In the genomic region with DNA sequence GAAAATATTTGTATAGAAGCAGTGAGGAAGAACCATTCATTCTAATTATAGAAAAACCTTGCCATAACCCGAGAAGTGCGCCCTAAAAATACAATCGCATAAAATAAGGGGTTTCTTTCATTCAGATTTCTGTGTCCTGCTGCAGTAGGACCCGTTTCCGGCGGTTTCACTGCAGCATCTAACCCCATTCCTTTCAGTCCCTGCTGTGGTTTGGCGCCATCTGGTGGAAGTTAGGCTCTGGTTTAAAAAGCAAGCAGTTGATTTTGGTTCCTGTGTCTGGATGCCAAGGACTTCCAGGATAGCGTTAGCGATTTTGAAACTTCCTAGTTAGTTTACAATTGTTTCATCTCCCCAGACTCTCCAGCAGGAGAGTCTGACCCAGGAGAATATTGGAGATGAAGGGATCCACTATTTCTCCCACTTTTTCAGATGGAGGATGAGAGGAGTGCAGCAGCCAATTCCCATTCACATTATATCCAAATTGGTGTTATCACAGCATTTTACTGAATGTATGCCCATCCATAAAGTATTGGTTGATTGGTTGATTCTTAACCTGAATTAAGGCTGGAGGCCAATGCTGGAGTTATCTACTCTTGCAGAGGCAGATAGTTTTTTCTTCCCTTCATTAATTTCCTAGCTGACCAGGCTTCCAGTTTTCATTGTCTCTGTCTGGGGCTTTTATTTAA, we compare ENCODE assay signal across 7 cellular contexts.
DNase-seq lines count a peak whose midpoint lies in the region; ATAC-seq, FAIRE-seq and TF ChIP-seq lines count a peak whose summit lies in the region.

No MANE protein-coding gene starts in this region.

- FAIRE-seq in astrocyte (lab: Jason Lieb, UNC): peak; percentile 29

- TF ChIP-seq CTCF in astrocyte (IDR thresholded peaks at IDR 0.05; ENCODE audit: insufficient read depth, low read depth, low read length): peak; percentile 94
- peak; percentile 95 for TF ChIP-seq CTCF in hepatocyte (IDR thresholded peaks at IDR 0.05; ENCODE audit: poor library complexity)

- DNase-seq in NCI-H1436 treated with DMSO at 0.1 percent for 48 hours (lab: John Stamatoyannopoulos, UW) (peak; percentile 62), T-helper 17 cell (peak; percentile 9 to 35 (median 13)), astrocyte (ENCODE audit: low read depth) (peak; percentile 56), hepatocyte (ENCODE audit: low spot score) (peak; percentile 90), skeletal muscle cell (ENCODE audit: low read depth) (peak; percentile 49)

- H3K79me2 ChIP-seq in astrocyte (ENCODE audit: insufficient read depth, low read length): no peaks in the 10 kb centered on the region
- no peaks in the 10 kb centered on the region for H3K79me2 ChIP-seq in hepatocyte

- H2AFZ ChIP-seq in astrocyte (ENCODE audit: low read depth, low read length) (peak overlapping the region; percentile 59), hepatocyte (no peak overlapping the region)

- H3K9me2 ChIP-seq in hepatocyte (replicated peaks; ENCODE audit: insufficient read depth): no peaks in the 10 kb centered on the region

- H3K4me1 Mint-ChIP-seq in T-helper 17 cell: no peaks in the 10 kb centered on the region
- H3K4me1 Mint-ChIP-seq in astrocyte (ENCODE audit: low read depth, unreplicated experiment): no peaks in the 10 kb centered on the region

- H3K27ac Mint-ChIP-seq in T-helper 17 cell (no peak overlapping the region), astrocyte (ENCODE audit: unreplicated experiment) (no peak overlapping the region)

- no peak overlapping the region for H3K27ac ChIP-seq in astrocyte (ENCODE audit: low read depth, low read length)
- no peak overlapping the region for H3K27ac ChIP-seq in hepatocyte

- H3K4me1 ChIP-seq in astrocyte (ENCODE audit: insufficient read depth, low read length) (no peaks in the 10 kb centered on the region), hepatocyte (ENCODE audit: insufficient read depth) (no peaks in the 10 kb centered on the region)

- ATAC-seq in GM18502 (IDR thresholded peaks at IDR 0.05; ENCODE audit: poor library complexity, unreplicated experiment) (peak; percentile 95), HG02852 (IDR thresholded peaks at IDR 0.05; ENCODE audit: unreplicated experiment) (peak; percentile 94), T-helper 17 cell (peak; percentile 53)

- no peak overlapping the region for H3K4me3 Mint-ChIP-seq in T-helper 17 cell
- H3K4me3 Mint-ChIP-seq in astrocyte (ENCODE audit: unreplicated experiment): no peak overlapping the region

- H4K20me1 ChIP-seq in astrocyte (ENCODE audit: insufficient read depth, low read length): no peaks in the 10 kb centered on the region
- no peaks in the 10 kb centered on the region for H4K20me1 ChIP-seq in hepatocyte (ENCODE audit: insufficient read depth, poor library complexity, severe bottlenecking)

- H3K9me3 ChIP-seq in T-helper 17 cell (ENCODE audit: control insufficient read depth, low read length, poor library complexity, severe bottlenecking): no peaks in the 10 kb centered on the region
- H3K9me3 ChIP-seq in astrocyte (ENCODE audit: insufficient read depth, low read depth, low read length): no peaks in the 10 kb centered on the region
- no peaks in the 10 kb centered on the region for H3K9me3 ChIP-seq in hepatocyte (ENCODE audit: low read depth)

- WGBS in hepatocyte (ENCODE audit: low lambda C conversion rate, missing lambda C conversion rate): 3% methylated on average over 9 of the region's 9 CpGs

- no peaks in the 10 kb centered on the region for H3K27me3 Mint-ChIP-seq in T-helper 17 cell
- peaks cover 2% of the 10 kb centered on the region for H3K27me3 Mint-ChIP-seq in astrocyte (ENCODE audit: low read depth, unreplicated experiment)

- no peaks in the 10 kb centered on the region for H3K27me3 ChIP-seq in astrocyte (ENCODE audit: insufficient read depth, low read length)
- no peaks in the 10 kb centered on the region for H3K27me3 ChIP-seq in hepatocyte

- H3K36me3 Mint-ChIP-seq in T-helper 17 cell (ENCODE audit: low read depth) (no peaks in the 10 kb centered on the region), astrocyte (ENCODE audit: low read depth, unreplicated experiment) (no peaks in the 10 kb centered on the region)

- H3K4me2 ChIP-seq in astrocyte (ENCODE audit: low read length): peak overlapping the region; percentile 71
- peak overlapping the region; percentile 36 for H3K4me2 ChIP-seq in hepatocyte

- no peaks in the 10 kb centered on the region for H3K9me3 Mint-ChIP-seq in astrocyte (ENCODE audit: unreplicated experiment)

- no peak overlapping the region for H3K4me3 ChIP-seq in astrocyte (ENCODE audit: insufficient read depth, low read depth, low read length)
- no peak overlapping the region for H3K4me3 ChIP-seq in hepatocyte
- no peak overlapping the region for H3K4me3 ChIP-seq in skeletal muscle cell (ENCODE audit: low read depth, low read length)

- H3K36me3 ChIP-seq in astrocyte (ENCODE audit: insufficient read depth, low read length): no peaks in the 10 kb centered on the region
- H3K36me3 ChIP-seq in hepatocyte (replicated peaks; ENCODE audit: insufficient read depth, low read depth): no peaks in the 10 kb centered on the region

- no peak overlapping the region for H3K9ac ChIP-seq in astrocyte (ENCODE audit: low read length)

Comparison
In these comparisons a context has a peak if more than half of its experiments do, and no peak if none do; other contexts are left out.
1. DNase-seq: peak in every context shown above with its lines; median percentile 90 in hepatocyte; 62 in NCI-H1436 treated with DMSO at 0.1 percent for 48 hours; 56 in astrocyte; 49 in skeletal muscle cell; 13 in T-helper 17 cell.